Comparison of ENCODE assay signal across 31 cellular contexts in the genomic region with DNA sequence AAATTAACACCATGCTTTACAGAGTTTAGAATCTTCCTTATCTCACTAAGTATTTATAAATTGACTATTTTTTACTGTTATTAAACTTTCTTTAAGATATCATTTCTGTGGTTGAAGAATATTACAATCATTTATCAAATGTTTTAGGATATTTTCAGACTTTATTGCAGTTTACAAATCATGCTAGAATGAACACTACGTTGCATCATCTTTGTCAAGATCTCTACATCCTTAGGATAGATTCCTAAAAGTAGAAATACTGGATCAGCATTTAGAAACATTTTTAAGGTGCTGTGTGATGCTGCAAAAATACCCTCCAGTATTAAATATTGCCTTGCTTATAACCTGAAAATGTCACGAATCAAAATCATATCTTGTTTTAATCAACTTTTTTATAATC. TPM values are rescaled to one million over a fixed set of nuclear protein-coding genes. Genes with fewer than 3 reads are reported as not detected.
DNase-seq lines count a peak whose midpoint lies in the region; ATAC-seq, FAIRE-seq and TF ChIP-seq lines count a peak whose summit lies in the region.
"Had no signal": no experiment of that assay in that cellular context is flagged by ENCODE, and none has a peak within 500 bp of the region (broad histone marks: within the 10 kb centered on the region; RNA-seq: fewer than 3 reads in every experiment).

No MANE protein-coding gene starts in this region.

- no peak overlapping the region for H3K4me2 ChIP-seq in HepG2 (ENCODE audit: low read depth, low read length)
- H3K4me2 ChIP-seq: neural progenitor cell had no signal

- CTCF ChIA-PET in HepG2 (lab: Yijun Ruan, JAX; ENCODE audit: low intra/inter-chr PET ratio, low total read pairs): no interaction called here

- no peak overlapping the region for H3K4me3 Mint-ChIP-seq in naive thymus-derived CD8-positive, alpha-beta T cell
- H3K4me3 Mint-ChIP-seq: activated CD4-positive, alpha-beta memory T cell treated with anti-CD3 and anti-CD28 coated beads for 36 hours; CD8-positive, alpha-beta T cell; IgD-negative memory B cell; neural progenitor cell had no signal

- BruUV-seq in HepG2 (replicated peaks; lab: Mats Ljungman, UMichigan): no TSS peak

- no peak overlapping the region for H2AFZ ChIP-seq in HepG2 (ENCODE audit: low read length)
- H2AFZ ChIP-seq: neural progenitor cell had no signal

- H3K9ac ChIP-seq in HepG2 (ENCODE audit: insufficient read depth, low read depth, low read length): no peak overlapping the region
- H3K9ac ChIP-seq: neural progenitor cell had no signal

- ATAC-seq in HepG2: no peak
- no peak for ATAC-seq in right lobe of liver
- no peak for ATAC-seq in foreskin keratinocyte
- ATAC-seq in naive thymus-derived CD8-positive, alpha-beta T cell: no peak
- ATAC-seq: activated CD4-positive, CD25-positive, alpha-beta regulatory T cell treated with anti-CD3 and anti-CD28 coated beads, Interleukin-2, amount 50 U/mL, for 24 hours; CD8-positive, alpha-beta T cell had no signal

- no peaks in the 10 kb centered on the region for H3K36me3 ChIP-seq in HepG2 (replicated peaks in 1 of 2; ENCODE audit: control insufficient read depth in 1 of 2, insufficient read depth in 2 of 2, low read length in 2 of 2)
- no peaks in the 10 kb centered on the region for H3K36me3 ChIP-seq in right lobe of liver
- H3K36me3 ChIP-seq in brain microvascular endothelial cell (replicated peaks): no peaks in the 10 kb centered on the region
- H3K36me3 ChIP-seq: cardiac muscle cell, neural progenitor cell, sigmoid colon had no signal

- intact Hi-C loops in HepG2 (cut with micrococcal nuclease; ENCODE audit: unreplicated experiment): no loop called here
- intact Hi-C loops in right lobe of liver (cut with DNase I): no loop called here

- H3K27ac ChIP-seq in HepG2 (ENCODE audit: extremely low read length, insufficient read depth, low read length): no peak overlapping the region
- no peak overlapping the region for H3K27ac ChIP-seq in right lobe of liver
- peak overlapping the region; percentile 98 for H3K27ac ChIP-seq in brain microvascular endothelial cell
- peak overlapping the region; percentile 99 for H3K27ac ChIP-seq in foreskin keratinocyte
- H3K27ac ChIP-seq: cardiac muscle cell, neural progenitor cell had no signal

- TF ChIP-seq RAD21 in HepG2 (CRISPR knock-in tag; IDR thresholded peaks at IDR 0.05): no peak

- H3K27ac Mint-ChIP-seq in naive thymus-derived CD8-positive, alpha-beta T cell: no peak overlapping the region
- H3K27ac Mint-ChIP-seq: activated CD4-positive, alpha-beta memory T cell treated with anti-CD3 and anti-CD28 coated beads for 36 hours; CD8-positive, alpha-beta T cell; IgD-negative memory B cell; neural progenitor cell had no signal

- H4K20me1 ChIP-seq in HepG2 (ENCODE audit: insufficient read depth, low read length): no peaks in the 10 kb centered on the region

- H3K79me2 ChIP-seq in HepG2 (ENCODE audit: insufficient read depth, low read length): peaks cover 33% of the 10 kb centered on the region

- POLR2A ChIA-PET in HepG2 (lab: Yijun Ruan, JAX): no interaction called here
- POLR2A ChIA-PET in naive thymus-derived CD8-positive, alpha-beta T cell (lab: Charles Lee): no interaction called here

- H3K9me3 Mint-ChIP-seq in naive thymus-derived CD8-positive, alpha-beta T cell: no peaks in the 10 kb centered on the region
- H3K9me3 Mint-ChIP-seq: activated CD4-positive, alpha-beta memory T cell treated with anti-CD3 and anti-CD28 coated beads for 36 hours; CD8-positive, alpha-beta T cell had no signal

- no peak overlapping the region for H3K4me3 ChIP-seq in HepG2 (replicated peaks in 1 of 3; ENCODE audit: insufficient read depth in 1 of 3, low read depth in 2 of 3, low read length in 3 of 3)
- no peak overlapping the region for H3K4me3 ChIP-seq in right lobe of liver
- H3K4me3 ChIP-seq in brain microvascular endothelial cell (ENCODE audit: low read depth, low read length): no peak overlapping the region
- H3K4me3 ChIP-seq: cardiac muscle cell, lung, neural progenitor cell, sigmoid colon had no signal

- no peaks in the 10 kb centered on the region; a peak in 1 of 5 replicates for H3K27me3 ChIP-seq in HepG2 (ENCODE audit: control insufficient read depth in 1 of 2, insufficient read depth in 2 of 2, low read length in 2 of 2)
- H3K27me3 ChIP-seq in right lobe of liver: no peaks in the 10 kb centered on the region
- H3K27me3 ChIP-seq in brain microvascular endothelial cell (replicated peaks): no peaks in the 10 kb centered on the region
- H3K27me3 ChIP-seq in foreskin keratinocyte: no peaks in the 10 kb centered on the region
- H3K27me3 ChIP-seq: cardiac muscle cell, sigmoid colon had no signal

- in situ Hi-C loops in HepG2 (cut with HindIII; ENCODE audit: extremely low pct_ligation_motif_present, low pct_unique_long_range_greater_than_20kb): no loop called here
- in situ Hi-C loops in brain microvascular endothelial cell (cut with HindIII; ENCODE audit: low pct_ligation_motif_present, low sequenced_read_pairs): no loop called here
- in situ Hi-C loops in GM13976 (cut with MboI; ENCODE audit: low sequenced_read_pairs, unreplicated experiment): no loop called here

- H3K4me1 Mint-ChIP-seq in naive thymus-derived CD8-positive, alpha-beta T cell: peaks cover 7 to 25% (median 13%) of the 10 kb centered on the region in 4 donors

- peaks cover 0 to 2% (median 0%) of the 10 kb centered on the region in 3 donors for H3K36me3 Mint-ChIP-seq in naive thymus-derived CD8-positive, alpha-beta T cell
- H3K36me3 Mint-ChIP-seq: activated CD4-positive, alpha-beta memory T cell treated with anti-CD3 and anti-CD28 coated beads for 36 hours; CD8-positive, alpha-beta T cell; IgD-negative memory B cell; neural progenitor cell had no signal

- no peak for FAIRE-seq in HepG2 (lab: Jason Lieb, UNC)
- FAIRE-seq: urothelium cell line had no signal

- DNase-seq in HepG2 (ENCODE audit: low spot score) (no peak), right lobe of liver (no peak), brain microvascular endothelial cell (no peak), foreskin keratinocyte (no peak), GM13976 (ENCODE audit: low spot score) (no peak), GM19238 (ENCODE audit: insufficient read length, low spot score) (no peak), NCI-H2107 treated with DMSO at 0.1 percent for 48 hours (lab: John Stamatoyannopoulos, UW; ENCODE audit: unreplicated experiment) (no peak)
- no peak for DNase-seq in naive thymus-derived CD8-positive, alpha-beta T cell
- DNase-seq: activated CD4-positive, alpha-beta memory T cell treated with anti-CD3 and anti-CD28 coated beads for 36 hours; activated CD8-positive, alpha-beta memory T cell treated with anti-CD3 and anti-CD28 coated beads, Interleukin-2, amount 50 U/mL, for 4 hours; activated naive CD4-positive, alpha-beta T cell treated with anti-CD3 and anti-CD28 coated beads, Interleukin-2, amount 50 U/mL, for 16 hours; AML-193; CD8-positive, alpha-beta T cell; dermis blood vessel endothelial cell; kidney glomerular epithelial cell; NCI-H1105; NCI-H1930; NCI-H526; sigmoid colon; stimulated activated naive CD4-positive, alpha-beta T cell treated with Interleukin-2 at 50 U/mL for 16 hours had no signal

- TF ChIP-seq EP300 in HepG2 (IDR thresholded peaks at IDR 0.05; ENCODE audit: low read depth in 2 of 2, low read length in 2 of 2): no peak
- TF ChIP-seq EP300 in HepG2 (CRISPR knock-in tag; IDR thresholded peaks at IDR 0.05; ENCODE audit: borderline replicate concordance): no peak

- H3K9me3 ChIP-seq in HepG2 (ENCODE audit: low read length) (no peaks in the 10 kb centered on the region), right lobe of liver (no peaks in the 10 kb centered on the region)
- H3K9me3 ChIP-seq: sigmoid colon had no signal

- 96% methylated on average over 2 of the region's 2 CpGs for WGBS in HepG2 (ENCODE audit: low lambda C conversion rate)
- WGBS in right lobe of liver (ENCODE audit: insufficient coverage, low coverage, low lambda C conversion rate, missing lambda C conversion rate): 89% methylated on average over 2 of the region's 2 CpGs

- peaks cover 22 to 49% (median 25%) of the 10 kb centered on the region in 5 donors for H3K27me3 Mint-ChIP-seq in naive thymus-derived CD8-positive, alpha-beta T cell
- H3K27me3 Mint-ChIP-seq: progenitor cell of endocrine pancreas had no signal

- no peak for TF ChIP-seq POLR2A in HepG2 (IDR thresholded peaks at IDR 0.05; ENCODE audit: insufficient read depth in 1 of 2, low read depth in 2 of 2, low read length in 2 of 2)
- no peak for TF ChIP-seq POLR2A in right lobe of liver (IDR thresholded peaks at IDR 0.05)

- no peak for TF ChIP-seq CTCF in HepG2 (CRISPR knock-in tag; IDR thresholded peaks at IDR 0.05)
- TF ChIP-seq CTCF in right lobe of liver (IDR thresholded peaks at IDR 0.05): no peak
- TF ChIP-seq CTCF in brain microvascular endothelial cell (IDR thresholded peaks at IDR 0.05; ENCODE audit: low read depth, low read length, missing control alignments): no peak
- TF ChIP-seq CTCF in foreskin keratinocyte (conservative IDR thresholded peaks at IDR 0.05): no peak
- no peak for TF ChIP-seq CTCF in GM13976 (IDR thresholded peaks at IDR 0.05; ENCODE audit: borderline replicate concordance, control extremely low read depth, extremely low read depth, insufficient read depth, missing control alignments)

- H3K4me1 ChIP-seq in HepG2 (ENCODE audit: insufficient read depth, low read length) (peaks cover 46% of the 10 kb centered on the region), right lobe of liver (peaks cover 0 to 11% (median 0%) of the 10 kb centered on the region in 4 donors), foreskin keratinocyte (peaks cover 25% of the 10 kb centered on the region)

RNA-seq across cellular contexts. Expression of gene PLD1, which starts 2.5 kb away (rescaled TPM):
- total RNA-seq in HepG2 (2016; rRNA removed; fragmentation: Illumina TruSeq; extraction: Trizol) (27.1 and 33.6 TPM in 2 replicates), right lobe of liver (10 to 100 TPM; 13.3 to 29.9 (median 18.5) TPM), foreskin keratinocyte (6.1 and 7.7 TPM in 2 replicates)
- 12.6 and 14.9 TPM in 2 replicates for total RNA-seq in HepG2 (2016; cell fraction: cytosol; rRNA removed; fragmentation: Illumina TruSeq; extraction: Trizol; ENCODE audit: low read depth)
- total RNA-seq in HepG2 (2016; cell fraction: insoluble cytoplasmic fraction; rRNA removed; fragmentation: Illumina TruSeq; extraction: Trizol): 28.7 and 35.7 TPM in 2 replicates
- 12.9 and 13.9 TPM in 2 replicates for total RNA-seq in HepG2 (2016; cell fraction: membrane; rRNA removed; fragmentation: Illumina TruSeq; extraction: Trizol)
- total RNA-seq in HepG2 (2016; cell fraction: nucleus; rRNA removed; fragmentation: Illumina TruSeq; extraction: Trizol): 61.9 and 62.3 TPM in 2 replicates
- polyA plus RNA-seq in HepG2 (2011; rRNA removed) (50.3 and 59.4 TPM in 2 replicates), foreskin keratinocyte (2.1 and 2.7 TPM in 2 replicates)
- 28.6 and 41.2 TPM in 2 replicates for polyA plus RNA-seq in HepG2 (2011; cell fraction: cytosol; rRNA removed)
- 71.6 and 77.3 TPM in 2 replicates for polyA plus RNA-seq in HepG2 (2011; cell fraction: nucleus; rRNA removed)
- 41.8 and 49.9 TPM in 2 replicates for polyA plus RNA-seq in HepG2 (2012)
- 3.8 and 4.4 TPM in 2 replicates for polyA plus RNA-seq in HepG2 (2016; cell fraction: cytosol; fragmentation: Illumina TruSeq; extraction: Trizol; ENCODE audit: low read depth)
- polyA plus RNA-seq in HepG2 (2016; cell fraction: insoluble cytoplasmic fraction; fragmentation: Illumina TruSeq; extraction: Trizol; ENCODE audit: low read depth): 25.0 and 25.2 TPM in 2 replicates
- 6.2 and 6.8 TPM in 2 replicates for polyA plus RNA-seq in HepG2 (2016; cell fraction: membrane; fragmentation: Illumina TruSeq; extraction: Trizol; ENCODE audit: low read depth)
- polyA plus RNA-seq in HepG2 (2016; cell fraction: nucleus; fragmentation: Illumina TruSeq; extraction: Trizol; ENCODE audit: insufficient read depth, low read depth): 33.1 and 33.7 TPM in 2 replicates
- 21.7 and 144 TPM in 2 replicates for polyA minus RNA-seq in HepG2 (2011; rRNA and poly(A)+ RNA removed; ENCODE audit: low replicate concordance)
- polyA minus RNA-seq in HepG2 (2011; cell fraction: cytosol; rRNA and poly(A)+ RNA removed): 63.4 and 75.3 TPM in 2 replicates
- polyA minus RNA-seq in HepG2 (2011; cell fraction: nucleus; rRNA and poly(A)+ RNA removed): 391 and 460 TPM in 2 replicates
- total RNA-seq in naive thymus-derived CD8-positive, alpha-beta T cell: under 1 TPM; 0.38 to 0.44 TPM
- polyA plus RNA-seq in naive thymus-derived CD8-positive, alpha-beta T cell: not detected
- polyA plus RNA-seq: IgD-negative memory B cell had no signal

RNA-seq across cellular contexts. Expression of gene TMEM212, which starts 30.3 kb away (rescaled TPM):
- total RNA-seq in HepG2 (2016; rRNA removed; fragmentation: Illumina TruSeq; extraction: Trizol): not detected in 2 replicates
- total RNA-seq in HepG2 (2016; cell fraction: cytosol; rRNA removed; fragmentation: Illumina TruSeq; extraction: Trizol; ENCODE audit: low read depth): not detected in 2 replicates
- total RNA-seq in HepG2 (2016; cell fraction: insoluble cytoplasmic fraction; rRNA removed; fragmentation: Illumina TruSeq; extraction: Trizol): not detected in 2 replicates
- total RNA-seq in HepG2 (2016; cell fraction: membrane; rRNA removed; fragmentation: Illumina TruSeq; extraction: Trizol): not detected in 2 replicates
- total RNA-seq in HepG2 (2016; cell fraction: nucleus; rRNA removed; fragmentation: Illumina TruSeq; extraction: Trizol): not detected in 2 replicates
- polyA plus RNA-seq in HepG2 (2011; rRNA removed): not detected in 2 replicates
- polyA plus RNA-seq in HepG2 (2011; cell fraction: cytosol; rRNA removed): 0.06 TPM in 1 of 2 replicates, not detected in the other
- 0.33 TPM in 1 of 2 replicates, not detected in the other for polyA plus RNA-seq in HepG2 (2011; cell fraction: nucleus; rRNA removed)
- polyA plus RNA-seq in HepG2 (2012): not detected in 2 replicates
- polyA plus RNA-seq in HepG2 (2016; cell fraction: cytosol; fragmentation: Illumina TruSeq; extraction: Trizol; ENCODE audit: low read depth): not detected in 2 replicates
- not detected in 2 replicates for polyA plus RNA-seq in HepG2 (2016; cell fraction: insoluble cytoplasmic fraction; fragmentation: Illumina TruSeq; extraction: Trizol; ENCODE audit: low read depth)
- polyA plus RNA-seq in HepG2 (2016; cell fraction: membrane; fragmentation: Illumina TruSeq; extraction: Trizol; ENCODE audit: low read depth): not detected in 2 replicates
- polyA plus RNA-seq in HepG2 (2016; cell fraction: nucleus; fragmentation: Illumina TruSeq; extraction: Trizol; ENCODE audit: insufficient read depth, low read depth): not detected in 2 replicates
- polyA minus RNA-seq in HepG2 (2011; rRNA and poly(A)+ RNA removed; ENCODE audit: low replicate concordance): not detected in 2 replicates
- polyA minus RNA-seq in HepG2 (2011; cell fraction: cytosol; rRNA and poly(A)+ RNA removed): not detected in 2 replicates
- 1.2 TPM in 1 of 2 replicates, not detected in the other for polyA minus RNA-seq in HepG2 (2011; cell fraction: nucleus; rRNA and poly(A)+ RNA removed)
- total RNA-seq in right lobe of liver: not detected
- total RNA-seq in foreskin keratinocyte: not detected in 2 replicates
- polyA plus RNA-seq in foreskin keratinocyte: not detected in 2 replicates
- not detected for total RNA-seq in naive thymus-derived CD8-positive, alpha-beta T cell
- not detected for polyA plus RNA-seq in naive thymus-derived CD8-positive, alpha-beta T cell
- total RNA-seq: A172; activated CD4-positive, alpha-beta memory T cell treated with anti-CD3 and anti-CD28 coated beads for 36 hours; cardiac muscle cell; CD8-positive, alpha-beta T cell; dermis blood vessel endothelial cell; H4; progenitor cell of endocrine pancreas; sigmoid colon; T-helper 1 cell treated with Interleukin-12 subunit alpha and Interleukin-12 subunit beta and Interleukin-4 antibody, amounts not matched to agents 30 ng/mL and 1 ng/mL, for 36 hours; temporal lobe had no signal
- polyA plus RNA-seq: cardiac muscle cell, IgD-negative memory B cell, sigmoid colon had no signal

Comparison
In these comparisons a context has a peak if more than half of its experiments do, and no peak if none do; other contexts are left out.
1. H3K27ac ChIP-seq: peak in brain microvascular endothelial cell (single experiment) and foreskin keratinocyte (single experiment); none in HepG2 (single experiment) and right lobe of liver (0 of 3).